ENCODE assay signal across 9 cellular contexts in the genomic region with DNA sequence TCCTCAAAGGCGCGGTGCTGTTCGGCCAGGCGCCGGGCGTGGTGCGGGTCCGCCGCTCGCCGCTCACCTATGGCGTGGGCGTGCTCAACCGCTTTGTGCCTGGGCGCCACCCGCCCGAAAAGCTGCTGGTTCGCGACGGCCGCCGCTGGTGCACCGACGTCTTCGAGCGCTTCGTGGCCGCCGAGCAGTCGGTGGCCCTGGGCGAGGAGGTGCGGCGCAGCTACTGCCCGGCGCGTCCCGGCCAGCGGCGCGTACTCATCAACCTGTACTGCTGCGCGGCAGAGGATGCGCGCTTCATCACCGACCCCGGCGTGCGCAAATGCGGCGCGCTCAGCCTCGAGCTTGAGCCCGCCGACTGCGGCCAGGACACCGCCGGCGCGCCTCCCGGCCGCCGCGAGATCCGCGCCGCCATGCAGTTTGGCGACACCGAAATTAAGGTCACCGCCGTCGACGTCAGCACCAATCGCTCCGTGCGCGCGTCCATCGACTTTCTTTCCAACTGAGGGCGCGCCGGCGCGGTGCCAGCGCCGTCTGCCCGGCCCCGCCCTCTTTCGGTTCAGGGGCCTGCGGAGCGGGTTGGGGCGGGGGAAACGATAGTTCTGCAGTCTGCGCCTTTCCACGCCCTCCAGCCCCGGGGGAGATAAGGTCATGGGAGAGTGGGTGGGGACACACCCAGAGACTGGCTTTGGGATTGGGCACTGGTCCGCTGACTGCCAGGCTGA. TPM values are rescaled to one million over a fixed set of nuclear protein-coding genes. Genes with fewer than 3 reads are reported as not detected.
DNase-seq lines count a peak whose midpoint lies in the region; ATAC-seq and TF ChIP-seq lines count a peak whose summit lies in the region.
"Had no signal": no experiment of that assay in that cellular context is flagged by ENCODE, and none has a peak within 500 bp of the region (broad histone marks: within the 10 kb centered on the region; RNA-seq: fewer than 3 reads in every experiment).

No MANE protein-coding gene starts in this region.

- H3K4me2 ChIP-seq in parathyroid adenoma (ENCODE audit: low read length): peak overlapping the region; percentile 45
- H3K4me2 ChIP-seq: KMS-11 had no signal

- no peak for TF ChIP-seq CTCF in parathyroid adenoma (IDR thresholded peaks at IDR 0.05)

- H3K27ac ChIP-seq in parathyroid adenoma: no peak overlapping the region
- H3K27ac ChIP-seq: KMS-11 had no signal

- peaks cover 5% of the 10 kb centered on the region for H3K27me3 ChIP-seq in parathyroid adenoma (ENCODE audit: control insufficient read depth, insufficient read depth, low read length)

- no peak overlapping the region for H3K9ac ChIP-seq in parathyroid adenoma
- H3K9ac ChIP-seq: KMS-11 had no signal

- no peaks in the 10 kb centered on the region for H3K9me3 ChIP-seq in parathyroid adenoma (ENCODE audit: control insufficient read depth, low read length)

- ATAC-seq in HG03045 (IDR thresholded peaks at IDR 0.05; ENCODE audit: unreplicated experiment): no peak
- no peak for ATAC-seq in HG03521 (IDR thresholded peaks at IDR 0.05; ENCODE audit: unreplicated experiment)

- DNase-seq in NCI-H2029 treated with DMSO at 0.1 percent for 48 hours (lab: John Stamatoyannopoulos, UW) (peak; percentile 26), activated T-cell treated with anti-CD3 and anti-CD28 coated beads for 24 hours (ENCODE audit: low read depth) (peak; percentile 37), germinal center (ENCODE audit: low spot score) (peak; percentile 45), NCI-H774 (lab: John Stamatoyannopoulos, UW) (no peak), cerebellum (ENCODE audit: low spot score) (no peak)

- H3K36me3 ChIP-seq in parathyroid adenoma (ENCODE audit: control insufficient read depth, insufficient read depth, low read length): no peaks in the 10 kb centered on the region

- H3K4me1 ChIP-seq in parathyroid adenoma: no peaks in the 10 kb centered on the region

- no peaks in the 10 kb centered on the region for H3K79me2 ChIP-seq in parathyroid adenoma

- H3K4me3 ChIP-seq in parathyroid adenoma (ENCODE audit: low read depth, low read length): no peak overlapping the region

- H2AFZ ChIP-seq in parathyroid adenoma: peak overlapping the region; percentile 53

RNA-seq across cellular contexts. Expression of gene ADISSP, which starts 15.7 kb away (rescaled TPM):
- total RNA-seq in cerebellum: 9.7 TPM

RNA-seq across cellular contexts. Expression of gene HSPA12B, which starts 19.3 kb away (rescaled TPM):
- 3.3 TPM for total RNA-seq in cerebellum

RNA-seq across cellular contexts. Expression of gene SPEF1, which starts 29.4 kb away (rescaled TPM):
- 1.00 TPM for total RNA-seq in cerebellum

RNA-seq across cellular contexts. Expression of gene CENPB, which starts 34.7 kb away (rescaled TPM):
- 29.9 TPM for total RNA-seq in cerebellum

RNA-seq across cellular contexts. Expression of gene SIGLEC1, which starts 39.4 kb away (rescaled TPM):
- 0.82 TPM for total RNA-seq in cerebellum

Comparison
In these comparisons a context has a peak if more than half of its experiments do, and no peak if none do; other contexts are left out.
1. DNase-seq: peak in NCI-H2029 treated with DMSO at 0.1 percent for 48 hours (single experiment), activated T-cell treated with anti-CD3 and anti-CD28 coated beads for 24 hours (single experiment) and germinal center (single experiment); none in NCI-H774 (single experiment) and cerebellum (single experiment).